In the genomic region with DNA sequence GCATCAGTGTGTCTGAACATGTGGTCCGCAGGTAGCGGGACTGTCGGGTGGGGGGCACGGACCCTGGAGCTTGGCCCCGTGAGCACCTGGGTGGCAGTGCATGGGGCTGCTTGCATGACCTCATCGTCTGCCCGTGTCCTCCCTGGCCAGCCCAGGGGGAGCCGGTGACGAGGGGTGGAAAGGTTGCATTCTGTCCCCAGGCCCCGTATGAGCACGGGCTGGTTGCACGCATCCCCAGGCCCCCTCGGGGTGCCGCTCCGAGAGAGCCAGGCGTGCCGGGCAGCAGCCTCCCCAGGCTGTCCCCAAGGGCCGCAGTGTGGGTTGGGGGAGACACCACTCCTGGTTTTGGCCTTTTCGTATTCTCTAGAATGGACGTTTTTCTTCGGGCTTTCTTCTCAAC, we compare ENCODE assay signal across 32 cellular contexts. TPM values are rescaled to one million over a fixed set of nuclear protein-coding genes. Genes with fewer than 3 reads are reported as not detected.
"Had no signal": no experiment of that assay in that cellular context is flagged by ENCODE, and none has a peak within 500 bp of the region (broad histone marks: within the 10 kb centered on the region; RNA-seq: fewer than 3 reads in every experiment).

No MANE protein-coding gene starts in this region.

- DNase-seq: islet precursor cell; left ventricle myocardium inferior; mesendoderm; naive B cell; natural killer cell; nephron progenitor cell; posterior cingulate gyrus; retina; right cardiac atrium; stimulated activated CD4-positive, alpha-beta T cell treated with anti-CD3 and anti-CD28 coated beads, Interleukin-12 subunit alpha, Interleukin-12 subunit beta, amount 100 ng/mL, for 4 hours; stimulated activated CD4-positive, alpha-beta T cell treated with anti-CD3 and anti-CD28 coated beads, Interleukin-15, amount 100 ng/mL, for 24 hours; stimulated activated CD4-positive, alpha-beta T cell treated with anti-CD3 and anti-CD28 coated beads, Interleukin-2, amount 100 ng/mL, for 24 hours; stimulated activated CD4-positive, alpha-beta T cell treated with anti-CD3 and anti-CD28 coated beads, Interleukin-4, amount 100 ng/mL, for 1 hour; stimulated activated naive B cell treated with anti-CD40 and anti-IgM and Interleukin-4, amounts not matched to agents 10 μg/mL and 1 μg/mL and 100 μg/mL, for 72 hours; stimulated activated naive CD8-positive, alpha-beta T cell treated with anti-CD3 and anti-CD28 coated beads, Interleukin-15, Interleukin-2, amounts not matched to agents 100 U/mL and 50 U/mL, for 24 hours; stomach; testis; thyroid gland; transverse colon had no signal

- H3K27me3 Mint-ChIP-seq: naive B cell; stimulated activated naive B cell treated with anti-CD40 and anti-IgM and Interleukin-4, amounts not matched to agents 10 μg/mL and 1 μg/mL and 100 μg/mL, for 72 hours had no signal

- H3K9me3 ChIP-seq: left ventricle myocardium inferior, pancreas, prostate gland, stomach, testis, thyroid gland, transverse colon, upper lobe of left lung, vagina had no signal

- ATAC-seq: natural killer cell; pancreas; right cardiac atrium; sciatic nerve; stimulated activated naive B cell treated with anti-CD40 and anti-IgM and Interleukin-4, amounts not matched to agents 10 μg/mL and 1 μg/mL and 100 μg/mL, for 72 hours; stimulated activated naive CD8-positive, alpha-beta T cell treated with anti-CD3 and anti-CD28 coated beads, Interleukin-15, Interleukin-2, amounts not matched to agents 100 U/mL and 50 U/mL, for 24 hours had no signal

- H3K4me3 ChIP-seq: left ventricle myocardium inferior, lung, neural progenitor cell, pancreas, prostate gland, skin epidermis, stomach, testis, thyroid gland, transverse colon, upper lobe of left lung, vagina had no signal

- H3K36me3 Mint-ChIP-seq: natural killer cell had no signal

- H3K4me2 ChIP-seq: neural progenitor cell had no signal

- H3K4me3 Mint-ChIP-seq: mesothelial cell of epicardium; naive B cell; natural killer cell; nephron progenitor cell; neural progenitor cell; stimulated activated naive B cell treated with anti-CD40 and anti-IgM and Interleukin-4, amounts not matched to agents 10 μg/mL and 1 μg/mL and 100 μg/mL, for 72 hours had no signal

- H3K9ac ChIP-seq: neural progenitor cell had no signal

- H3K27ac Mint-ChIP-seq: mesothelial cell of epicardium; natural killer cell; nephron progenitor cell; neural progenitor cell; stimulated activated naive B cell treated with anti-CD40 and anti-IgM and Interleukin-4, amounts not matched to agents 10 μg/mL and 1 μg/mL and 100 μg/mL, for 72 hours had no signal

- H3K27ac ChIP-seq: left ventricle myocardium inferior, neural progenitor cell, pancreas, prostate gland, skin epidermis, stomach, testis, thyroid gland, transverse colon, upper lobe of left lung, vagina had no signal

- H3K4me1 ChIP-seq: neural progenitor cell had no signal

- H3K36me3 ChIP-seq: neural progenitor cell had no signal

- H3K27me3 ChIP-seq: neural progenitor cell, pancreas, stomach, testis, thyroid gland, transverse colon, upper lobe of left lung, vagina had no signal

RNA-seq across cellular contexts. Expression of a gene that starts 58.1 kb away (rescaled TPM):
- total RNA-seq: kidney epithelial cell, left ventricle myocardium inferior, mononuclear cell, osteoblast, right cardiac atrium, urinary bladder, vagina had no signal
